34 cellular contexts compared by ENCODE assay signal in genomic region chr7:54215424-54215823, GRCh38.
"Had no signal": no experiment of that assay in that cellular context is flagged by ENCODE, and none has a peak within 500 bp of the region (broad histone marks: within the 10 kb centered on the region; RNA-seq: fewer than 3 reads in every experiment).

No MANE protein-coding gene starts in this region.

- H3K36me3 ChIP-seq: brain microvascular endothelial cell, esophagus squamous epithelium, gastrocnemius medialis, heart right ventricle had no signal

- ATAC-seq: activated CD4-positive, alpha-beta T cell treated with anti-CD3 and anti-CD28 coated beads for 36 hours; activated CD8-positive, alpha-beta memory T cell treated with anti-CD3 and anti-CD28 coated beads, Interleukin-2, amount 10 ng/mL, durations not matched to agents 7 days and 5 days; activated CD8-positive, alpha-beta T cell treated with anti-CD3 and anti-CD28 coated beads, Interleukin-2, amount 10 ng/mL, durations not matched to agents 7 days and 5 days; activated naive CD4-positive, alpha-beta T cell treated with anti-CD3 and anti-CD28 coated beads, Interleukin-2, amount 50 U/mL, for 72 hours; effector memory CD8-positive, alpha-beta T cell; gastrocnemius medialis; heart right ventricle had no signal

- H3K4me1 ChIP-seq: esophagus squamous epithelium, gastrocnemius medialis, heart right ventricle had no signal

- H3K4me3 ChIP-seq: esophagus squamous epithelium, gastrocnemius medialis, heart right ventricle had no signal

- H3K27ac Mint-ChIP-seq: activated CD4-positive, alpha-beta memory T cell treated with anti-CD3 and anti-CD28 coated beads for 36 hours; activated CD4-positive, alpha-beta T cell treated with anti-CD3 and anti-CD28 coated beads for 36 hours; activated CD4-positive, alpha-beta T cell treated with anti-CD3 and anti-CD28 coated beads, Interleukin-2, amount 10 ng/mL, durations not matched to agents 24 days and 14 days; activated CD8-positive, alpha-beta memory T cell treated with anti-CD3 and anti-CD28 coated beads, Interleukin-2, amount 10 ng/mL, durations not matched to agents 7 days and 5 days; activated CD8-positive, alpha-beta T cell treated with anti-CD3 and anti-CD28 coated beads, Interleukin-2, amount 10 ng/mL, durations not matched to agents 7 days and 5 days; activated naive CD4-positive, alpha-beta T cell treated with anti-CD3 and anti-CD28 coated beads, Interleukin-2, amount 10 ng/mL, durations not matched to agents 7 days and 5 days; activated naive CD4-positive, alpha-beta T cell treated with anti-CD3 and anti-CD28 coated beads, Interleukin-2, amount 50 U/mL, for 72 hours; activated naive CD8-positive, alpha-beta T cell treated with anti-CD3 and anti-CD28 coated beads, Interleukin-2, amount 10 ng/mL, durations not matched to agents 7 days and 5 days; activated T-helper 1 cell treated with anti-CD3 and anti-CD28 coated beads, Interleukin-12 subunit alpha, Interleukin-12 subunit beta, Interleukin-2, Interleukin-4 antibody, amounts not matched to agents 30 ng/mL and 10 ng/mL and 1 ng/mL, durations not matched to agents 14 hours and 24 hours and 36 hours; activated T-helper 2 cell treated with anti-CD3 and anti-CD28 coated beads, Interferon-gamma antibody, Interleukin-2, Interleukin-4, amounts not matched to agents 10 μg/mL and 5 μg/mL and 100 μg/mL, durations not matched to agents 14 hours and 24 hours and 36 hours; effector memory CD8-positive, alpha-beta T cell had no signal

- H3K4me3 Mint-ChIP-seq: activated CD4-positive, alpha-beta memory T cell treated with anti-CD3 and anti-CD28 coated beads for 36 hours; activated CD4-positive, alpha-beta T cell treated with anti-CD3 and anti-CD28 coated beads for 36 hours; activated CD4-positive, alpha-beta T cell treated with anti-CD3 and anti-CD28 coated beads, Interleukin-2, amount 10 ng/mL, durations not matched to agents 24 days and 14 days; activated CD8-positive, alpha-beta memory T cell treated with anti-CD3 and anti-CD28 coated beads, Interleukin-2, amount 10 ng/mL, durations not matched to agents 7 days and 5 days; activated CD8-positive, alpha-beta T cell treated with anti-CD3 and anti-CD28 coated beads, Interleukin-2, amount 10 ng/mL, durations not matched to agents 7 days and 5 days; activated naive CD4-positive, alpha-beta T cell treated with anti-CD3 and anti-CD28 coated beads, Interleukin-2, amount 10 ng/mL, durations not matched to agents 7 days and 5 days; activated naive CD8-positive, alpha-beta T cell treated with anti-CD3 and anti-CD28 coated beads, Interleukin-2, amount 10 ng/mL, durations not matched to agents 7 days and 5 days; activated T-helper 1 cell treated with anti-CD3 and anti-CD28 coated beads, Interleukin-12 subunit alpha, Interleukin-12 subunit beta, Interleukin-2, Interleukin-4 antibody, amounts not matched to agents 30 ng/mL and 10 ng/mL and 1 ng/mL, durations not matched to agents 14 hours and 24 hours and 36 hours; central memory CD8-positive, alpha-beta T cell; effector memory CD8-positive, alpha-beta T cell had no signal

- DNase-seq: activated CD4-positive, alpha-beta memory T cell treated with anti-CD3 and anti-CD28 coated beads for 36 hours; activated CD4-positive, alpha-beta T cell treated with anti-CD3 and anti-CD28 coated beads for 36 hours; activated CD4-positive, alpha-beta T cell treated with anti-CD3 and anti-CD28 coated beads, Interleukin-2, amount 10 ng/mL, durations not matched to agents 24 days and 14 days; activated CD4-positive, CD25-positive, alpha-beta regulatory T cell; activated CD4-positive, CD25-positive, alpha-beta regulatory T cell treated with anti-CD3 and anti-CD28 coated beads, Interleukin-2, amount 50 U/mL, for 72 hours; activated CD8-positive, alpha-beta memory T cell treated with anti-CD3 and anti-CD28 coated beads, Interleukin-2, amount 10 ng/mL, durations not matched to agents 7 days and 5 days; activated CD8-positive, alpha-beta memory T cell treated with anti-CD3 and anti-CD28 coated beads, Interleukin-2, amount 50 U/mL, for 4 hours; activated CD8-positive, alpha-beta T cell treated with anti-CD3 and anti-CD28 coated beads, Interleukin-2, amount 10 ng/mL, durations not matched to agents 7 days and 5 days; activated effector memory CD4-positive, alpha-beta T cell treated with anti-CD3 and anti-CD28 coated beads, Interleukin-2, amount 50 U/mL, for 16 hours; activated naive CD4-positive, alpha-beta T cell; activated naive CD4-positive, alpha-beta T cell treated with anti-CD3 and anti-CD28 coated beads, Interleukin-2, amount 10 ng/mL, durations not matched to agents 7 days and 5 days; activated naive CD8-positive, alpha-beta T cell treated with anti-CD3 and anti-CD28 coated beads, Interleukin-2, amount 10 ng/mL, durations not matched to agents 7 days and 5 days; activated T-cell treated with anti-CD3 and anti-CD28 coated beads, Interleukin-2, amount 50 U/mL, for 1 hour; activated T-cell treated with anti-CD3 and anti-CD28 coated beads, Interleukin-2, amount 50 U/mL, for 48 hours; amniotic stem cell; anterior cingulate cortex; brain microvascular endothelial cell; cortex of kidney; dermis blood vessel endothelial cell; effector CD4-positive, alpha-beta T cell; effector memory CD8-positive, alpha-beta T cell; esophagus squamous epithelium; gastrocnemius medialis; heart right ventricle; T-helper 2 cell had no signal

- H3K27me3 ChIP-seq: brain microvascular endothelial cell, esophagus squamous epithelium, gastrocnemius medialis, heart right ventricle had no signal

- FAIRE-seq: astrocyte, bronchial epithelial cell, endometrium, endothelial cell of umbilical vein had no signal

- H3K4me1 Mint-ChIP-seq: activated CD4-positive, alpha-beta T cell treated with anti-CD3 and anti-CD28 coated beads for 36 hours; activated CD4-positive, alpha-beta T cell treated with anti-CD3 and anti-CD28 coated beads, Interleukin-2, amount 10 ng/mL, durations not matched to agents 24 days and 14 days; activated CD8-positive, alpha-beta memory T cell treated with anti-CD3 and anti-CD28 coated beads, Interleukin-2, amount 10 ng/mL, durations not matched to agents 7 days and 5 days; activated naive CD4-positive, alpha-beta T cell treated with anti-CD3 and anti-CD28 coated beads, Interleukin-2, amount 10 ng/mL, durations not matched to agents 7 days and 5 days; activated naive CD8-positive, alpha-beta T cell treated with anti-CD3 and anti-CD28 coated beads, Interleukin-2, amount 10 ng/mL, durations not matched to agents 7 days and 5 days; central memory CD8-positive, alpha-beta T cell had no signal

- H3K27ac ChIP-seq: brain microvascular endothelial cell, epithelial cell of prostate, esophagus squamous epithelium, gastrocnemius medialis, heart right ventricle had no signal

- H3K36me3 Mint-ChIP-seq: activated CD4-positive, alpha-beta memory T cell treated with anti-CD3 and anti-CD28 coated beads for 36 hours; activated CD8-positive, alpha-beta memory T cell treated with anti-CD3 and anti-CD28 coated beads, Interleukin-2, amount 10 ng/mL, durations not matched to agents 7 days and 5 days; activated naive CD4-positive, alpha-beta T cell treated with anti-CD3 and anti-CD28 coated beads, Interleukin-2, amount 10 ng/mL, durations not matched to agents 7 days and 5 days; activated naive CD8-positive, alpha-beta T cell treated with anti-CD3 and anti-CD28 coated beads, Interleukin-2, amount 10 ng/mL, durations not matched to agents 7 days and 5 days had no signal

- H3K27me3 Mint-ChIP-seq: activated CD4-positive, alpha-beta memory T cell treated with anti-CD3 and anti-CD28 coated beads for 36 hours; activated CD4-positive, alpha-beta T cell treated with anti-CD3 and anti-CD28 coated beads for 36 hours; activated CD4-positive, alpha-beta T cell treated with anti-CD3 and anti-CD28 coated beads, Interleukin-2, amount 10 ng/mL, durations not matched to agents 24 days and 14 days; activated CD8-positive, alpha-beta memory T cell treated with anti-CD3 and anti-CD28 coated beads, Interleukin-2, amount 10 ng/mL, durations not matched to agents 7 days and 5 days; activated naive CD4-positive, alpha-beta T cell treated with anti-CD3 and anti-CD28 coated beads, Interleukin-2, amount 10 ng/mL, durations not matched to agents 7 days and 5 days; activated naive CD8-positive, alpha-beta T cell treated with anti-CD3 and anti-CD28 coated beads, Interleukin-2, amount 10 ng/mL, durations not matched to agents 7 days and 5 days; central memory CD8-positive, alpha-beta T cell; effector memory CD8-positive, alpha-beta T cell had no signal

- H3K9me3 ChIP-seq: gastrocnemius medialis had no signal
